ENCODE assay signal across 11 cellular contexts in the genomic region with DNA sequence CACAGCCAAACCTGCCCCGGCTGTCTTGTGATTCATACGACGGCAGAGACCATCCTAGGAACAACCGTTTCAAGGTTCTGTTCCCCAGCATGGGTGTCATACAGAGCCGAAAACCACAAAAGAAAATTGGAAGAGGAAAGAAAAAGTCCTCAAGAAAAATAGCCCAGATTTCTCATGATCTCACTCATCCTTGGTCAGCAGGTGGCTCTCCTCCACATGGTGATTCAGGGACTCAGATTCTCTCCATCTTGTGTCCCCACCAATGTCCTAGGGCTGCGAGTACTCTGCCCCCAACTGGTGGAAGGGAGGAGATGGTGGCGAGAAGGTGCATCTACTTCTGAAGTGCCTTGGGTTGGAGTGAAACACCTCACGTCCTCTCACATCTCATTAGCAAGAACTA. TPM values are rescaled to one million over a fixed set of nuclear protein-coding genes. Genes with fewer than 3 reads are reported as not detected.
A peak's percentile ranks its signal among the peaks of the same experiment; 100 is the strongest.
DNase-seq lines count a peak whose midpoint lies in the region; ATAC-seq, FAIRE-seq and TF ChIP-seq lines count a peak whose summit lies in the region.
"Had no signal": no experiment of that assay in that cellular context is flagged by ENCODE, and none has a peak within 500 bp of the region (broad histone marks: within the 10 kb centered on the region; RNA-seq: fewer than 3 reads in every experiment).

No MANE protein-coding gene starts in this region.

- peak; percentile 46 for TF ChIP-seq CTCF in 22Rv1 (IDR thresholded peaks at IDR 0.05)
- TF ChIP-seq CTCF in GM10266 (IDR thresholded peaks at IDR 0.05; ENCODE audit: control insufficient read depth, insufficient read depth, low read depth, missing control alignments): peak; percentile 24
- TF ChIP-seq CTCF in bronchial epithelial cell (IDR thresholded peaks at IDR 0.05; ENCODE audit: insufficient read depth, low read length, severe bottlenecking): no peak
- no peak for TF ChIP-seq CTCF in mesothelial cell of epicardium (IDR thresholded peaks at IDR 0.05; ENCODE audit: unreplicated experiment)
- TF ChIP-seq CTCF in gastroesophageal sphincter (IDR thresholded peaks at IDR 0.05): no peak

- H3K27ac ChIP-seq in 22Rv1: no peak overlapping the region
- no peak overlapping the region for H3K27ac ChIP-seq in gastroesophageal sphincter
- H3K27ac ChIP-seq: hepatocyte, upper lobe of left lung had no signal

- WGBS in gastroesophageal sphincter (ENCODE audit: low coverage in 1 of 2), 2 donors: 80 to 83% methylated on average over 1 to 7 of the region's 8 CpGs

- no peaks in the 10 kb centered on the region for H3K4me1 Mint-ChIP-seq in mesothelial cell of epicardium

- TF ChIP-seq EP300 in gastroesophageal sphincter (IDR thresholded peaks at IDR 0.05): no peak

- no peaks in the 10 kb centered on the region for H3K4me1 ChIP-seq in gastroesophageal sphincter
- H3K4me1 ChIP-seq: upper lobe of left lung had no signal

- H3K4me3 Mint-ChIP-seq in mesothelial cell of epicardium: no peak overlapping the region

- H3K27ac Mint-ChIP-seq in mesothelial cell of epicardium: no peak overlapping the region

- TF ChIP-seq POLR2A in gastroesophageal sphincter (IDR thresholded peaks at IDR 0.05): no peak

- DNase-seq in GM10266 (ENCODE audit: extremely low spot score): peak; percentile 33
- peak; percentile 76 for DNase-seq in NAMALWA (ENCODE audit: low spot score)
- peak; percentile 25 for DNase-seq in bronchial epithelial cell (ENCODE audit: low read depth)
- DNase-seq in mesothelial cell of epicardium (ENCODE audit: low spot score in 2 of 2, unreplicated experiment in 2 of 2): no peak
- DNase-seq in NCI-H1417 treated with DMSO at 0.1 percent for 48 hours (lab: John Stamatoyannopoulos, UW): no peak
- DNase-seq: upper lobe of left lung had no signal

- H3K36me3 ChIP-seq in bronchial epithelial cell (ENCODE audit: control insufficient read depth, insufficient read depth, low read length) (no peaks in the 10 kb centered on the region), gastroesophageal sphincter (no peaks in the 10 kb centered on the region)
- H3K36me3 ChIP-seq: upper lobe of left lung had no signal

- no peak for FAIRE-seq in bronchial epithelial cell (lab: Jason Lieb, UNC)

- H3K9me3 Mint-ChIP-seq in mesothelial cell of epicardium: no peaks in the 10 kb centered on the region

- ATAC-seq in gastroesophageal sphincter: no peak
- ATAC-seq in HG03097 (IDR thresholded peaks at IDR 0.05; ENCODE audit: low FRiP score, unreplicated experiment): no peak

- no peak overlapping the region for H3K4me3 ChIP-seq in bronchial epithelial cell (ENCODE audit: low read depth, low read length)
- H3K4me3 ChIP-seq in gastroesophageal sphincter: no peak overlapping the region
- H3K4me3 ChIP-seq: hepatocyte, skin epidermis, upper lobe of left lung had no signal

- H3K27me3 ChIP-seq in bronchial epithelial cell (ENCODE audit: control insufficient read depth, insufficient read depth, low read length) (no peaks in the 10 kb centered on the region), gastroesophageal sphincter (no peaks in the 10 kb centered on the region)
- H3K27me3 ChIP-seq: hepatocyte, upper lobe of left lung had no signal

- no peaks in the 10 kb centered on the region for H3K36me3 Mint-ChIP-seq in mesothelial cell of epicardium

- H3K27me3 Mint-ChIP-seq in mesothelial cell of epicardium (ENCODE audit: low read depth): peaks cover 2% of the 10 kb centered on the region

- H3K9me3 ChIP-seq in gastroesophageal sphincter: no peaks in the 10 kb centered on the region
- H3K9me3 ChIP-seq: upper lobe of left lung had no signal

RNA-seq across cellular contexts. Expression of a gene that starts 25.6 kb away (rescaled TPM):
- total RNA-seq in bronchial epithelial cell (1.8 and 1.9 TPM in 2 replicates), mesothelial cell of epicardium (21.5 to 23.1 TPM (median 22.1 TPM) in 3 replicates), gastroesophageal sphincter (10 to 100 TPM in 3 of 4 donors, 1 to 10 TPM in 1; 8.6 to 19.4 (median 14.0) TPM)

Comparison
In these comparisons a context has a peak if more than half of its experiments do, and no peak if none do; other contexts are left out.
1. CTCF ChIP-seq: peak in 22Rv1 (single experiment) and GM10266 (single experiment); none in bronchial epithelial cell (single experiment), mesothelial cell of epicardium (single experiment) and gastroesophageal sphincter (0 of 4).
2. DNase-seq: peak in GM10266 (single experiment), NAMALWA (single experiment) and bronchial epithelial cell (single experiment); none in mesothelial cell of epicardium (0 of 2) and NCI-H1417 treated with DMSO at 0.1 percent for 48 hours (single experiment).